ENCODE assay signal across 12 cellular contexts in genomic region chr3:137163241-137163916, GRCh38.
DNase-seq lines count a peak whose midpoint lies in the region; ATAC-seq and TF ChIP-seq lines count a peak whose summit lies in the region.
"Had no signal": no experiment of that assay in that cellular context is flagged by ENCODE, and none has a peak within 500 bp of the region (broad histone marks: within the 10 kb centered on the region; RNA-seq: fewer than 3 reads in every experiment).

No MANE protein-coding gene starts in this region.

- in situ Hi-C loops in mammary epithelial cell (cut with MboI; ENCODE audit: low sequenced_read_pairs in 2 of 2), result no loop called here

- CTCF ChIA-PET in mammary epithelial cell (lab: Charles Lee; ENCODE audit: low non-redundant PET), result no interaction called here

- TF ChIP-seq POLR2A in breast epithelium (IDR thresholded peaks at IDR 0.05), result no peak

- ATAC-seq in aorta (ENCODE audit: low FRiP score) (peak; percentile 74), GM21717 (IDR thresholded peaks at IDR 0.05; ENCODE audit: unreplicated experiment) (no peak), GM18867 (IDR thresholded peaks at IDR 0.05; ENCODE audit: unreplicated experiment) (no peak)

- H3K36me3 ChIP-seq in breast epithelium, result no peaks in the 10 kb centered on the region
- H3K36me3 ChIP-seq in mammary epithelial cell (ENCODE audit: insufficient read depth, low read length), result no peaks in the 10 kb centered on the region
- H3K36me3 ChIP-seq in muscle layer of duodenum (ENCODE audit: control insufficient read depth in 1 of 2, insufficient read depth in 2 of 2, low read length in 2 of 2), result no peaks in the 10 kb centered on the region
- no peaks in the 10 kb centered on the region for H3K36me3 ChIP-seq in aorta (ENCODE audit: control insufficient read depth in 1 of 2, insufficient read depth in 2 of 2, low read length in 1 of 2)

- peak overlapping the region; percentile 1 to 21 for H3K27ac ChIP-seq in breast epithelium
- no peak overlapping the region for H3K27ac ChIP-seq in mammary epithelial cell (ENCODE audit: insufficient read depth, low read depth, low read length)
- peak overlapping the region; percentile 6 to 21 for H3K27ac ChIP-seq in coronary artery
- no peak overlapping the region for H3K27ac ChIP-seq in muscle layer of duodenum (ENCODE audit: low read length)
- H3K27ac ChIP-seq in aorta (ENCODE audit: low read depth in 1 of 2, low read length in 2 of 2), result no peak overlapping the region
- H3K27ac ChIP-seq: skin epidermis had no signal

- H3K4me2 ChIP-seq in mammary epithelial cell (ENCODE audit: insufficient read depth, low read depth, low read length), result no peak overlapping the region

- H3K9ac ChIP-seq in mammary epithelial cell (ENCODE audit: insufficient read depth, low read length), result no peak overlapping the region

- TF ChIP-seq CTCF in breast epithelium (IDR thresholded peaks at IDR 0.05) (no peak), mammary epithelial cell (conservative IDR thresholded peaks at IDR 0.05 in 1 of 2, IDR thresholded peaks at IDR 0.05 in 1 of 2; ENCODE audit: extremely low read depth in 1 of 2, insufficient read depth in 1 of 2, low read depth in 1 of 2, low read length in 2 of 2) (no peak), coronary artery (IDR thresholded peaks at IDR 0.05) (no peak)

- WGBS in mammary epithelial cell (ENCODE audit: low coverage, missing lambda C conversion rate), result 70% methylated on average over 7 of the region's 7 CpGs
- 23 to 26% methylated on average over 7 of the region's 7 CpGs for WGBS in aorta, 2 donors

- H3K4me1 ChIP-seq in breast epithelium, result no peaks in the 10 kb centered on the region
- H3K4me1 ChIP-seq in mammary epithelial cell (ENCODE audit: insufficient read depth, low read length), result peaks cover 5% of the 10 kb centered on the region
- peaks cover 0 to 12% of the 10 kb centered on the region in 2 donors for H3K4me1 ChIP-seq in muscle layer of duodenum (ENCODE audit: control insufficient read depth in 1 of 2, insufficient read depth in 2 of 2, low read length in 2 of 2)
- H3K4me1 ChIP-seq in aorta (ENCODE audit: control insufficient read depth in 1 of 2, insufficient read depth in 2 of 2, low read length in 2 of 2), result no peaks in the 10 kb centered on the region

- dilution Hi-C loops in mammary epithelial cell (cut with HindIII; ENCODE audit: low sequenced_read_pairs), result no loop called here

- DNase-seq in breast epithelium (ENCODE audit: low spot score in 2 of 2) (no peak), mammary epithelial cell (no peak), coronary artery (ENCODE audit: low spot score) (no peak), aorta (no peak), hepatic stellate cell (ENCODE audit: low spot score) (no peak)
- DNase-seq: activated CD4-positive, alpha-beta T cell treated with anti-CD3 and anti-CD28 coated beads, Interleukin-2, amount 50 U/mL, for 48 hours; NCI-H1436 treated with DMSO at 0.1 percent for 48 hours; stimulated activated CD8-positive, alpha-beta memory T cell treated with anti-CD3 and anti-CD28 coated beads, Interleukin-4, amount 100 ng/mL, for 48 hours had no signal

- no peak overlapping the region for H3K4me3 ChIP-seq in breast epithelium
- H3K4me3 ChIP-seq in mammary epithelial cell (replicated peaks in 1 of 3; ENCODE audit: insufficient read depth in 1 of 3, low read depth in 2 of 3, low read length in 3 of 3), result no peak overlapping the region
- peak overlapping the region; percentile 37 for H3K4me3 ChIP-seq in coronary artery
- H3K4me3 ChIP-seq in muscle layer of duodenum (ENCODE audit: low read depth in 1 of 2, low read length in 2 of 2), result peak overlapping the region; percentile 21 to 33
- H3K4me3 ChIP-seq in aorta (ENCODE audit: low read length in 2 of 2), result no peak overlapping the region
- H3K4me3 ChIP-seq: skin epidermis had no signal

- H3K9me3 ChIP-seq in breast epithelium (no peaks in the 10 kb centered on the region), mammary epithelial cell (replicated peaks; ENCODE audit: insufficient read depth, low read length) (no peaks in the 10 kb centered on the region), muscle layer of duodenum (ENCODE audit: control insufficient read depth in 1 of 2, low read length in 2 of 2) (no peaks in the 10 kb centered on the region), aorta (ENCODE audit: control insufficient read depth, low read length) (no peaks in the 10 kb centered on the region)

- no peaks in the 10 kb centered on the region for H3K27me3 ChIP-seq in breast epithelium
- no peaks in the 10 kb centered on the region for H3K27me3 ChIP-seq in mammary epithelial cell (ENCODE audit: insufficient read depth, low read length)
- H3K27me3 ChIP-seq in muscle layer of duodenum (ENCODE audit: low read depth, low read length), result no peaks in the 10 kb centered on the region
- H3K27me3 ChIP-seq in aorta (ENCODE audit: control insufficient read depth in 1 of 2, insufficient read depth in 2 of 2, low read length in 1 of 2), result no peaks in the 10 kb centered on the region

- H3K79me2 ChIP-seq in mammary epithelial cell (ENCODE audit: insufficient read depth, low read length), result no peaks in the 10 kb centered on the region

- H2AFZ ChIP-seq in mammary epithelial cell (ENCODE audit: low read depth, low read length), result no peak overlapping the region

- BruUV-seq in mammary epithelial cell (replicated peaks; lab: Mats Ljungman, UMichigan), result no TSS peak

- H4K20me1 ChIP-seq in mammary epithelial cell (ENCODE audit: insufficient read depth, low read length), result no peaks in the 10 kb centered on the region

- intact Hi-C loops in breast epithelium (cut with DNase I; ENCODE audit: low total_unique reads), result no loop called here
- intact Hi-C loops in mammary epithelial cell (cut with micrococcal nuclease), result no loop called here
- intact Hi-C loops in aorta (cut with DNase I), result no loop called here

Comparison
In these comparisons a context has a peak if more than half of its experiments do, and no peak if none do; other contexts are left out.
1. H3K27ac ChIP-seq: peak in breast epithelium (2 of 2) and coronary artery (2 of 2); none in mammary epithelial cell (single experiment), muscle layer of duodenum (single experiment) and aorta (0 of 2).
2. H3K4me3 ChIP-seq: peak in coronary artery (single experiment) and muscle layer of duodenum (2 of 2); none in breast epithelium (0 of 3), mammary epithelial cell (0 of 3) and aorta (0 of 2).